In genomic region chr14:20662968-20663731, GRCh38 we compare ENCODE assay signal across 8 cellular contexts. TPM values are rescaled to one million over a fixed set of nuclear protein-coding genes. Genes with fewer than 3 reads are reported as not detected.
DNase-seq lines count a peak whose midpoint lies in the region; ATAC-seq and TF ChIP-seq lines count a peak whose summit lies in the region.

No MANE protein-coding gene starts in this region.

- POLR2A ChIA-PET in RWPE1 (lab: Yijun Ruan, JAX; ENCODE audit: low non-redundant PET), result no interaction called here

- TF ChIP-seq CTCF in RWPE1 (conservative IDR thresholded peaks at IDR 0.05; ENCODE audit: low read depth), result peak; percentile 29
- TF ChIP-seq CTCF in heart left ventricle (IDR thresholded peaks at IDR 0.05), result peak in 10 of 12 donors; percentile 15 to 46 (median 32)
- TF ChIP-seq CTCF in psoas muscle (IDR thresholded peaks at IDR 0.05), result peak; percentile 31
- TF ChIP-seq CTCF in vagina (IDR thresholded peaks at IDR 0.05), result peak in 1 of 3 experiments; percentile 43

- H3K36me3 ChIP-seq in heart left ventricle (no peaks in the 10 kb centered on the region), psoas muscle (ENCODE audit: insufficient read depth in 1 of 2, low read depth in 1 of 2) (no peaks in the 10 kb centered on the region), vagina (no peaks in the 10 kb centered on the region)

- 2 to 4% (median 2%) methylated on average over 28 to 31 of the region's 31 CpGs for WGBS in heart left ventricle, 4 donors
- WGBS in psoas muscle, 3 donors, result 2 to 4% (median 2%) methylated on average over 31 of the region's 31 CpGs

- CTCF ChIA-PET in RWPE1 (lab: Yijun Ruan, JAX), result interaction anchor here (0.9 to 1.7 kb wide), 3 partner anchors 10 to 28 kb away, joined by 3 to 6 read pairs (median 4); no protein-coding TSS in a partner anchor

- intact Hi-C loops in heart left ventricle (cut with DNase I) (loop anchor here in 1 of 10 donors (2.0 kb wide), 1 partner anchor 28 kb away; no protein-coding TSS in a partner anchor), psoas muscle (cut with DNase I) (no loop called here), vagina (cut with DNase I) (no loop called here)

- peak; percentile 46 for ATAC-seq in GM18520 (IDR thresholded peaks at IDR 0.05; ENCODE audit: unreplicated experiment)
- ATAC-seq in HG03442 (IDR thresholded peaks at IDR 0.05; ENCODE audit: unreplicated experiment), result peak; percentile 54
- ATAC-seq in heart left ventricle, result peak; percentile 23 to 76 (median 56)
- peak; percentile 74 to 94 (median 80) for ATAC-seq in psoas muscle

- no peaks in the 10 kb centered on the region for H3K9me3 ChIP-seq in heart left ventricle
- H3K9me3 ChIP-seq in psoas muscle, result no peaks in the 10 kb centered on the region
- no peaks in the 10 kb centered on the region for H3K9me3 ChIP-seq in vagina

- H3K27me3 ChIP-seq in heart left ventricle (peaks cover 4 to 96% (median 38%) of the 10 kb centered on the region in 9 donors), psoas muscle (ENCODE audit: insufficient read depth in 3 of 3, low read length in 2 of 3) (peaks cover 0 to 57% (median 18%) of the 10 kb centered on the region in 3 donors), vagina (no peaks in the 10 kb centered on the region)

- H3K27ac ChIP-seq in RWPE1, result no peak overlapping the region
- H3K27ac ChIP-seq in heart left ventricle, result no peak overlapping the region
- no peak overlapping the region for H3K27ac ChIP-seq in psoas muscle
- H3K27ac ChIP-seq in vagina, result no peak overlapping the region

- H3K4me3 ChIP-seq in heart left ventricle (peak overlapping the region in 9 of 12 donors; percentile 14 to 44 (median 36)), psoas muscle (peak overlapping the region; percentile 25), vagina (peak overlapping the region; percentile 17 to 38)

- H3K4me1 ChIP-seq in heart left ventricle, result peaks cover 0 to 17% (median 1%) of the 10 kb centered on the region in 12 donors
- no peaks in the 10 kb centered on the region for H3K4me1 ChIP-seq in psoas muscle
- H3K4me1 ChIP-seq in vagina, result peaks cover 15% of the 10 kb centered on the region

- in situ Hi-C loops in ACHN (cut with HindIII; ENCODE audit: low pct_ligation_motif_present, low pct_unique_long_range_greater_than_20kb, low sequenced_read_pairs), result no loop called here

- DNase-seq in ACHN (peak; percentile 67), RWPE1 (ENCODE audit: low spot score) (peak; percentile 64), heart left ventricle (peak in 4 of 5 donors; percentile 38 to 77 (median 43)), psoas muscle (peak; percentile 56 to 75), vagina (ENCODE audit: extremely low spot score in 2 of 2) (no peak)
- DNase-seq in activated naive CD4-positive, alpha-beta T cell (lab: John Stamatoyannopoulos, UW), result peak; percentile 30 to 59 (median 46)

- no peak for TF ChIP-seq POLR2A in heart left ventricle (IDR thresholded peaks at IDR 0.05)
- no peak for TF ChIP-seq POLR2A in vagina (IDR thresholded peaks at IDR 0.05)

RNA-seq across cellular contexts. Expression of gene RNASE4, which starts 21.2 kb away (rescaled TPM):
- 10 to 100 TPM in 3 of 9 donors, 1 to 10 TPM in 6; 4.7 to 22.2 (median 8.1) TPM for total RNA-seq in heart left ventricle
- 1 to 10 TPM; 9.8 TPM for polyA plus RNA-seq in heart left ventricle
- total RNA-seq in psoas muscle, result 10 to 100 TPM in 1 of 4 donors, 1 to 10 TPM in 2, under 1 TPM in 1; 0.77 to 11.1 (median 4.2) TPM
- 10 to 100 TPM in 1 of 3 donors, 1 to 10 TPM in 2; 7.6 to 10.7 (median 8.6) TPM for polyA plus RNA-seq in psoas muscle
- total RNA-seq in vagina, result 132 TPM

RNA-seq across cellular contexts. Expression of gene OR6S1, which starts 21.7 kb away (rescaled TPM):
- total RNA-seq in heart left ventricle, result not detected
- polyA plus RNA-seq in heart left ventricle, result not detected
- total RNA-seq in psoas muscle, result not detected
- not detected for polyA plus RNA-seq in psoas muscle
- total RNA-seq in vagina, result not detected

RNA-seq across cellular contexts. Expression of gene ANG, which starts 25.4 kb away (rescaled TPM):
- total RNA-seq in heart left ventricle (1 to 10 TPM; 2.1 to 9.3 (median 4.0) TPM), psoas muscle (1 to 10 TPM; 1.3 to 6.5 (median 1.8) TPM), vagina (34.9 TPM)
- polyA plus RNA-seq in heart left ventricle (1 to 10 TPM; 3.3 to 4.3 TPM), psoas muscle (1 to 10 TPM; 3.5 to 4.8 (median 3.5) TPM)

Comparison
In these comparisons a context has a peak if more than half of its experiments do, and no peak if none do; other contexts are left out.
1. DNase-seq: peak in ACHN (single experiment), RWPE1 (single experiment), activated naive CD4-positive, alpha-beta T cell (4 of 4), heart left ventricle (4 of 5) and psoas muscle (2 of 2); none in vagina (0 of 2).
2. Peak in every context shown above with its lines, with median percentiles within 50 percentile points of each other: ATAC-seq and H3K4me3 ChIP-seq.